8 cellular contexts compared by ENCODE assay signal in the genomic region with DNA sequence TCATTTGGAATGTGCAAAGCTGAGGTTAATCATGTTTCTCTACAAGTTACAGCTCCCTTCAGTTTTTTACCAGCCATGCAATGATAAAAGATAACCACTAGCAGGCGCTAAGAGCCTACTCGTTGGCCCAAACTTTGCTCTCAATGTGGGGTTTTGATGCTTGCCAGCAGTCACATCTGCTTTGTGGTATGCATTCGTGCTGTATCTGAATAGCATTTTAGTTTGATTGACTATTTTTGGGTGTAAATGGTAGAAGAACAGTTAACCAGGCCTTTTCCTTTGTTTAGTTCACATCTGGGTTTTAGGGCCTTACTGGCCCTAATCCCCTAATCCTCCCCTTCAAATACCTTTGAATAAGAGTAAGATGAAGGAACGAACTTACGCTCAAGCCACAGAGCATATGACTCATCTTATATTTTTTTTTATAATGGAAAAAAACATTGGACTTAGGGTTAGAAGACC. TPM values are rescaled to one million over a fixed set of nuclear protein-coding genes. Genes with fewer than 3 reads are reported as not detected.
A peak's percentile ranks its signal among the peaks of the same experiment; 100 is the strongest.
DNase-seq lines count a peak whose midpoint lies in the region; ATAC-seq and TF ChIP-seq lines count a peak whose summit lies in the region.

No MANE protein-coding gene starts in this region.

- no peak overlapping the region for H3K4me3 ChIP-seq in AG10803 (ENCODE audit: low read length)

- ATAC-seq in Right ventricle myocardium superior (ENCODE audit: poor library complexity) (peak; percentile 81), GM21528 (IDR thresholded peaks at IDR 0.05; ENCODE audit: low FRiP score, unreplicated experiment) (no peak)

- intact Hi-C loops in Right ventricle myocardium superior (cut with DNase I) = loop anchor here (5.0 to 10.0 kb wide), 3 partner anchors 99 to 398 kb away; no protein-coding TSS in a partner anchor

- peak; percentile 99 for DNase-seq in AG10803 (ENCODE audit: low read depth)
- DNase-seq in HuH-7 (ENCODE audit: low spot score) = peak; percentile 76
- peak; percentile 59 to 77 for DNase-seq in NOMO-1 (lab: John Stamatoyannopoulos, UW; ENCODE audit: unreplicated experiment in 2 of 2)
- DNase-seq in activated naive CD4-positive, alpha-beta T cell treated with anti-CD3 and anti-CD28 coated beads, Interleukin-2, amount 50 U/mL, for 16 hours = peak; percentile 18
- no peak for DNase-seq in Right ventricle myocardium superior
- peak; percentile 63 for DNase-seq in retina

- TF ChIP-seq CTCF in AG10803 (conservative IDR thresholded peaks at IDR 0.05; ENCODE audit: low read length) (peak; percentile 99), GM12874 (IDR thresholded peaks at IDR 0.05; ENCODE audit: insufficient read depth, low read depth, low read length) (peak; percentile 94)

RNA-seq across cellular contexts. Expression of a gene that starts 4.4 kb away (rescaled TPM):
- total RNA-seq in Right ventricle myocardium superior = 2.6 TPM

RNA-seq across cellular contexts. Expression of a gene that starts 56.7 kb away (rescaled TPM):
- 14.7 TPM for total RNA-seq in Right ventricle myocardium superior
